Comparison of ENCODE assay signal across 17 cellular contexts in the genomic region with DNA sequence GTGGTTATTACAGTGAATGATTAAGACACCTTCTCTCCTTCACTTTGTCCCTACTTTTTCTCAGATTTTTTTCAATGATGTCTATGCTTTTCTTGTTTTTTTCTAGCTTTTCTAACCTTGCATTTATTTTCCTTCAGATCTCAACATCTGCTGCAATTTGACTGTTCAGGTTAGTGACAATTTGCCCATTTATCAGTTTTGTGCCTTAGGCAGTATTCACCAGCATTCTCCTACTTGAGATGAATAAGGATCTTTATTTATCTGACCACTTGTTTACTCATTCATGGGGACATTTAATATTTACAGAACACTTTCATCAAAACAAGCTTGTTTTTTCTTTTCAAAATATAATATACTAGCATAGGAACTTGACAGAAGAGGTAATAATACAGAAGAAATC.
DNase-seq lines count a peak whose midpoint lies in the region; TF ChIP-seq lines count a peak whose summit lies in the region.
"Had no signal": no experiment of that assay in that cellular context is flagged by ENCODE, and none has a peak within 500 bp of the region (broad histone marks: within the 10 kb centered on the region; RNA-seq: fewer than 3 reads in every experiment).

No MANE protein-coding gene starts in this region.

- H3K27ac ChIP-seq in 22Rv1 = 0 out of 2 replicates have a peak overlapping the region, but pooled peaks have one; percentile 2
- H3K27ac ChIP-seq: BLaER1 had no signal

- peaks cover 7% of the 10 kb centered on the region for H3K9me3 Mint-ChIP-seq in neural crest cell

- DNase-seq in SK-MEL-5 (ENCODE audit: low read depth, low spot score) (peak; percentile 60), neural crest cell (ENCODE audit: low read depth, low spot score) (no peak), anterior cingulate cortex (lab: John Stamatoyannopoulos, UW) (no peak), GM19238 (ENCODE audit: insufficient read length, low spot score) (no peak)
- DNase-seq: 8988T; ACHN; C1 segment of cervical spinal cord; Caco-2; Calu3; CD4-positive, alpha-beta memory T cell; CD4-positive, CD25-positive, alpha-beta regulatory T cell; CD8-positive, alpha-beta memory T cell; DMS79 treated with DMSO at 0.1 percent for 48 hours; GF-D8 had no signal

- H3K36me3 Mint-ChIP-seq in neural crest cell (ENCODE audit: low read depth) = peaks cover 9% of the 10 kb centered on the region

- peaks cover 5% of the 10 kb centered on the region for H3K4me1 Mint-ChIP-seq in neural crest cell
- H3K4me1 Mint-ChIP-seq: CD14-positive monocyte; CD8-positive, alpha-beta memory T cell had no signal

- H3K27me3 Mint-ChIP-seq in neural crest cell (ENCODE audit: low read depth) = no peaks in the 10 kb centered on the region
- H3K27me3 Mint-ChIP-seq: CD4-positive, alpha-beta memory T cell; CD4-positive, CD25-positive, alpha-beta regulatory T cell had no signal

- H3K27ac Mint-ChIP-seq in neural crest cell (ENCODE audit: unreplicated experiment) = peak overlapping the region; percentile 48
- H3K27ac Mint-ChIP-seq: CD14-positive monocyte; CD8-positive, alpha-beta memory T cell had no signal

- in situ Hi-C loops in SK-MEL-5 (cut with HindIII; ENCODE audit: low pct_unique_long_range_greater_than_20kb, low sequenced_read_pairs) = no loop called here

- H3K4me3 Mint-ChIP-seq in neural crest cell = no peak overlapping the region
- H3K4me3 Mint-ChIP-seq: CD14-positive monocyte; CD4-positive, alpha-beta memory T cell; CD4-positive, CD25-positive, alpha-beta regulatory T cell; CD8-positive, alpha-beta memory T cell had no signal

- no peak for TF ChIP-seq CTCF in 22Rv1 (IDR thresholded peaks at IDR 0.05)
- TF ChIP-seq CTCF in neural crest cell (conservative IDR thresholded peaks at IDR 0.05) = no peak
